ENCODE assay signal across 17 cellular contexts in the genomic region with DNA sequence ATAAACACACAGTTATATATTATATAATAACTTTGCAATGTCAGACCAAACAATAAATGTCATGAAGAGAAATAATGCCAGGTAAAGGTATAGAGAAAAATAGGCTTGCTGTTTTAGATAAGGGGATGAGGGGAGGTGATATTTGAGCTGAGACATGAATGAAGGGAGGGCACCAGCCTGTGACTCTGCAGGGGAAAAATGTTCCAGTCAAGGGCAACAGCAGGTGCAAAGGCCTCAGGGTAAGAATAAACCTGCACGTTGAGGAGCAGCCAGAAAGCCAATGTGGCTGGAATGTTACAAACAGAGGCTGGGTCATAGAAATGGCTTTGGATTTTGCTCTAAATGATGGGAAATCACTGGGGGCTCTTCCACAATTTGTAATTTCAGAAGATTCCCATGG.
"Had no signal": no experiment of that assay in that cellular context is flagged by ENCODE, and none has a peak within 500 bp of the region (broad histone marks: within the 10 kb centered on the region; RNA-seq: fewer than 3 reads in every experiment).

No MANE protein-coding gene starts in this region.

- H3K36me3 ChIP-seq: colonic mucosa, heart right ventricle, neutrophil, tibial nerve had no signal

- H3K27ac ChIP-seq: heart right ventricle, neutrophil, tibial nerve had no signal

- H3K9me3 ChIP-seq: colonic mucosa, heart right ventricle, neutrophil, tibial nerve had no signal

- H3K4me3 ChIP-seq: colonic mucosa, heart right ventricle, tibial nerve had no signal

- H3K27me3 ChIP-seq: colonic mucosa, heart right ventricle, tibial nerve had no signal

- ATAC-seq: activated CD4-positive, alpha-beta T cell treated with anti-CD3 and anti-CD28 coated beads for 36 hours; left ventricle myocardium superior had no signal

- DNase-seq: activated CD4-positive, alpha-beta T cell treated with anti-CD3 and anti-CD28 coated beads for 36 hours; activated CD4-positive, alpha-beta T cell treated with anti-CD3 and anti-CD28 coated beads, Interleukin-2, amount 50 U/mL, for 48 hours; activated CD4-positive, CD25-positive, alpha-beta regulatory T cell; activated CD8-positive, alpha-beta memory T cell treated with anti-CD3 and anti-CD28 coated beads for 24 hours; activated effector memory CD4-positive, alpha-beta T cell treated with Interleukin-2 at 50 U/mL for 16 hours; activated naive CD4-positive, alpha-beta T cell treated with Interleukin-2 at 50 U/mL for 16 hours; anterior cingulate cortex; colonic mucosa; heart right ventricle; left ventricle myocardium superior; naive B cell; nephron progenitor cell; stimulated activated CD4-positive, alpha-beta T cell treated with anti-CD3 and anti-CD28 coated beads, Interleukin-2, amount 100 ng/mL, for 48 hours; stimulated activated naive CD4-positive, alpha-beta T cell treated with Interleukin-2 at 50 U/mL for 16 hours; T-helper 1 cell had no signal

- H3K4me1 ChIP-seq: tibial nerve had no signal
